ENCODE assay signal across 19 cellular contexts in genomic region chr12:75876843-75877587, GRCh38.
DNase-seq lines count a peak whose midpoint lies in the region; ATAC-seq, FAIRE-seq and TF ChIP-seq lines count a peak whose summit lies in the region.
"Had no signal": no experiment of that assay in that cellular context is flagged by ENCODE, and none has a peak within 500 bp of the region (broad histone marks: within the 10 kb centered on the region; RNA-seq: fewer than 3 reads in every experiment).

No MANE protein-coding gene starts in this region.

- H3K4me3 Mint-ChIP-seq in activated naive CD8-positive, alpha-beta T cell = no peak overlapping the region
- no peak overlapping the region for H3K4me3 Mint-ChIP-seq in activated naive CD8-positive, alpha-beta T cell treated with anti-CD3 and anti-CD28 coated beads for 36 hours

- intact Hi-C loops in adrenal gland (cut with DNase I) = no loop called here
- intact Hi-C loops in upper lobe of right lung (cut with DNase I) = no loop called here

- peak overlapping the region; percentile 51 for H3K27ac Mint-ChIP-seq in activated naive CD8-positive, alpha-beta T cell
- no peak overlapping the region for H3K27ac Mint-ChIP-seq in activated naive CD8-positive, alpha-beta T cell treated with anti-CD3 and anti-CD28 coated beads for 36 hours

- no peak for TF ChIP-seq EP300 in tibial nerve (IDR thresholded peaks at IDR 0.05)

- no peaks in the 10 kb centered on the region for H3K36me3 ChIP-seq in adrenal gland (replicated peaks in 1 of 2)
- no peaks in the 10 kb centered on the region for H3K36me3 ChIP-seq in tibial nerve
- H3K36me3 ChIP-seq in upper lobe of right lung = no peaks in the 10 kb centered on the region
- H3K36me3 ChIP-seq in small intestine (ENCODE audit: control insufficient read depth in 2 of 2, insufficient read depth in 2 of 2, low read length in 2 of 2) = no peaks in the 10 kb centered on the region
- H3K36me3 ChIP-seq: heart right ventricle, uterus had no signal

- no peaks in the 10 kb centered on the region for H3K27me3 ChIP-seq in adrenal gland
- no peaks in the 10 kb centered on the region for H3K27me3 ChIP-seq in tibial nerve
- no peaks in the 10 kb centered on the region for H3K27me3 ChIP-seq in upper lobe of right lung
- no peaks in the 10 kb centered on the region for H3K27me3 ChIP-seq in small intestine (ENCODE audit: control insufficient read depth in 2 of 2, insufficient read depth in 2 of 2, low read length in 2 of 2)
- H3K27me3 ChIP-seq: heart right ventricle, uterus had no signal

- H3K9me3 Mint-ChIP-seq in activated naive CD8-positive, alpha-beta T cell (ENCODE audit: low read depth) = peaks cover 5% of the 10 kb centered on the region
- H3K9me3 Mint-ChIP-seq in activated naive CD8-positive, alpha-beta T cell treated with anti-CD3 and anti-CD28 coated beads for 36 hours = no peaks in the 10 kb centered on the region

- H3K27ac ChIP-seq in adrenal gland (peak overlapping the region in 3 of 5 donors; percentile 27 to 53 (median 48)), tibial nerve (peak overlapping the region in 3 of 4 donors; percentile 10 to 71 (median 56)), caudate nucleus (ENCODE audit: low read depth, low read length) (no peak overlapping the region), upper lobe of right lung (no peak overlapping the region), small intestine (ENCODE audit: low read depth in 1 of 2, low read length in 1 of 2) (no peak overlapping the region)
- H3K27ac ChIP-seq: heart right ventricle, uterus had no signal

- TF ChIP-seq CTCF in adrenal gland (IDR thresholded peaks at IDR 0.05) (no peak), tibial nerve (IDR thresholded peaks at IDR 0.05) (no peak), upper lobe of right lung (IDR thresholded peaks at IDR 0.05) (no peak)

- TF ChIP-seq POLR2A in adrenal gland (IDR thresholded peaks at IDR 0.05) (no peak), tibial nerve (IDR thresholded peaks at IDR 0.05) (no peak)

- H3K4me1 Mint-ChIP-seq in activated naive CD8-positive, alpha-beta T cell (ENCODE audit: low read depth) = peaks cover 23% of the 10 kb centered on the region
- peaks cover 26% of the 10 kb centered on the region for H3K4me1 Mint-ChIP-seq in activated naive CD8-positive, alpha-beta T cell treated with anti-CD3 and anti-CD28 coated beads for 36 hours

- DNase-seq in activated naive CD8-positive, alpha-beta T cell treated with anti-CD3 and anti-CD28 coated beads for 36 hours = no peak
- DNase-seq in adrenal gland = no peak
- peak; percentile 27 for DNase-seq in left kidney (ENCODE audit: low read depth, low spot score)
- no peak for DNase-seq in tibial nerve (ENCODE audit: low spot score in 2 of 2)
- DNase-seq in caudate nucleus (lab: John Stamatoyannopoulos, UW) = no peak
- no peak for DNase-seq in upper lobe of right lung
- no peak for DNase-seq in small intestine
- DNase-seq: activated CD4-positive, alpha-beta T cell treated with anti-CD3 and anti-CD28 coated beads for 1 hour; amygdala; cortex of kidney; GDM1; heart right ventricle; left cardiac atrium; NCI-H187; right cardiac atrium; stimulated activated CD4-positive, alpha-beta T cell treated with anti-CD3 and anti-CD28 coated beads, Interleukin-4, amount 100 ng/mL, for 1 hour; uterus had no signal

- no peak for ATAC-seq in upper lobe of right lung
- ATAC-seq: esophagus mucosa, heart right ventricle, left cardiac atrium, right cardiac atrium had no signal

- H3K4me3 ChIP-seq in adrenal gland (peak overlapping the region in 1 of 4 donors; percentile 43), tibial nerve (peak overlapping the region in 1 of 4 donors; percentile 3), upper lobe of right lung (no peak overlapping the region), small intestine (ENCODE audit: low read depth in 1 of 2, low read length in 2 of 2) (no peak overlapping the region)
- H3K4me3 ChIP-seq: heart right ventricle, uterus had no signal

- peaks cover 10% of the 10 kb centered on the region for H3K27me3 Mint-ChIP-seq in activated naive CD8-positive, alpha-beta T cell
- H3K27me3 Mint-ChIP-seq in activated naive CD8-positive, alpha-beta T cell treated with anti-CD3 and anti-CD28 coated beads for 36 hours = peaks cover 46% of the 10 kb centered on the region

- WGBS in adrenal gland, 4 donors = 59 to 73% (median 64%) methylated on average over 3 of the region's 3 CpGs
- WGBS in tibial nerve, 2 donors = 42 to 51% methylated on average over 3 of the region's 3 CpGs
- WGBS in small intestine, 3 donors = 36 to 56% (median 44%) methylated on average over 3 of the region's 3 CpGs

- H3K4me1 ChIP-seq in adrenal gland (replicated peaks in 1 of 2) = peaks cover 8 to 22% of the 10 kb centered on the region in 2 donors
- peaks cover 0 to 24% (median 4%) of the 10 kb centered on the region in 4 donors for H3K4me1 ChIP-seq in tibial nerve
- H3K4me1 ChIP-seq in upper lobe of right lung = no peaks in the 10 kb centered on the region
- peaks cover 5 to 10% of the 10 kb centered on the region in 2 donors for H3K4me1 ChIP-seq in small intestine (ENCODE audit: control insufficient read depth in 2 of 2, insufficient read depth in 1 of 2, low read depth in 1 of 2, low read length in 1 of 2)
- H3K4me1 ChIP-seq: uterus had no signal

- H3K9me3 ChIP-seq in adrenal gland (replicated peaks in 1 of 3) (no peaks in the 10 kb centered on the region), tibial nerve (no peaks in the 10 kb centered on the region), upper lobe of right lung (no peaks in the 10 kb centered on the region), small intestine (ENCODE audit: control insufficient read depth, low read depth) (no peaks in the 10 kb centered on the region)
- H3K9me3 ChIP-seq: heart right ventricle, uterus had no signal

- FAIRE-seq in small intestine (lab: Jason Lieb, UNC) = no peak

- no peaks in the 10 kb centered on the region for H3K36me3 Mint-ChIP-seq in activated naive CD8-positive, alpha-beta T cell
- H3K36me3 Mint-ChIP-seq in activated naive CD8-positive, alpha-beta T cell treated with anti-CD3 and anti-CD28 coated beads for 36 hours = no peaks in the 10 kb centered on the region

Comparison
In these comparisons a context has a peak if more than half of its experiments do, and no peak if none do; other contexts are left out.
1. H3K27ac ChIP-seq: peak in adrenal gland (3 of 5) and tibial nerve (3 of 4); none in caudate nucleus (single experiment), upper lobe of right lung (single experiment) and small intestine (0 of 2).